ENCODE assay signal across 8 cellular contexts in genomic region chr11:1336836-1337646, GRCh38. TPM values are rescaled to one million over a fixed set of nuclear protein-coding genes. Genes with fewer than 3 reads are reported as not detected.
DNase-seq lines count a peak whose midpoint lies in the region; ATAC-seq, FAIRE-seq and TF ChIP-seq lines count a peak whose summit lies in the region.

No MANE protein-coding gene starts in this region.

- H3K27me3 ChIP-seq in ascending aorta: no peaks in the 10 kb centered on the region
- peaks cover 0 to 11% of the 10 kb centered on the region in 2 experiments; a peak in 1 of 5 replicates for H3K27me3 ChIP-seq in HepG2 (ENCODE audit: control insufficient read depth in 1 of 2, insufficient read depth in 2 of 2, low read length in 2 of 2)
- H3K27me3 ChIP-seq in thymus (ENCODE audit: control insufficient read depth, insufficient read depth): peaks cover 10% of the 10 kb centered on the region

- peaks cover 13% of the 10 kb centered on the region for H3K4me1 Mint-ChIP-seq in T-helper 2 cell treated with Interferon-gamma antibody and Interleukin-4, amounts not matched to agents 5 μg/mL and 100 μg/mL, for 36 hours (ENCODE audit: low read depth)

- POLR2A ChIA-PET in HepG2 (lab: Yijun Ruan, JAX): no interaction called here

- CTCF ChIA-PET in HepG2 (lab: Yijun Ruan, JAX; ENCODE audit: low intra/inter-chr PET ratio, low total read pairs): no interaction called here

- no peak overlapping the region for H3K4me2 ChIP-seq in HepG2 (ENCODE audit: low read depth, low read length)

- WGBS in HepG2 (ENCODE audit: low lambda C conversion rate): 62% methylated on average over 27 of the region's 95 CpGs
- WGBS in thymus: 10% methylated on average over 93 of the region's 95 CpGs

- peaks cover 3% of the 10 kb centered on the region for H3K36me3 Mint-ChIP-seq in T-helper 2 cell treated with Interferon-gamma antibody and Interleukin-4, amounts not matched to agents 5 μg/mL and 100 μg/mL, for 36 hours (ENCODE audit: low read depth)

- no peaks in the 10 kb centered on the region for H3K79me2 ChIP-seq in HepG2 (ENCODE audit: insufficient read depth, low read length)

- ATAC-seq in HepG2 (peak; percentile 50), HG03025 (IDR thresholded peaks at IDR 0.05; ENCODE audit: low FRiP score, unreplicated experiment) (no peak)

- peaks cover 8% of the 10 kb centered on the region for H3K9me3 Mint-ChIP-seq in T-helper 2 cell treated with Interferon-gamma antibody and Interleukin-4, amounts not matched to agents 5 μg/mL and 100 μg/mL, for 36 hours

- in situ Hi-C loops in HepG2 (cut with HindIII; ENCODE audit: extremely low pct_ligation_motif_present, low pct_unique_long_range_greater_than_20kb): no loop called here

- no peak overlapping the region for H3K4me3 Mint-ChIP-seq in T-helper 2 cell treated with Interferon-gamma antibody and Interleukin-4, amounts not matched to agents 5 μg/mL and 100 μg/mL, for 36 hours

- H3K27ac ChIP-seq in ascending aorta (peak overlapping the region; percentile 80 to 82), HepG2 (ENCODE audit: extremely low read length, insufficient read depth, low read length) (no peak overlapping the region), thymus (ENCODE audit: low read depth) (no peak overlapping the region)

- no peaks in the 10 kb centered on the region for H3K36me3 ChIP-seq in ascending aorta
- H3K36me3 ChIP-seq in HepG2 (replicated peaks in 1 of 2; ENCODE audit: control insufficient read depth in 1 of 2, insufficient read depth in 2 of 2, low read length in 2 of 2): no peaks in the 10 kb centered on the region
- H3K36me3 ChIP-seq in thymus (ENCODE audit: control insufficient read depth, insufficient read depth): no peaks in the 10 kb centered on the region

- H4K20me1 ChIP-seq in HepG2 (ENCODE audit: insufficient read depth, low read length): no peaks in the 10 kb centered on the region

- no peak for TF ChIP-seq CTCF in ascending aorta (IDR thresholded peaks at IDR 0.05)
- no peak for TF ChIP-seq CTCF in HepG2 (CRISPR knock-in tag; IDR thresholded peaks at IDR 0.05)

- no peak for TF ChIP-seq EP300 in HepG2 (IDR thresholded peaks at IDR 0.05; ENCODE audit: low read depth in 2 of 2, low read length in 2 of 2)
- TF ChIP-seq EP300 in HepG2 (CRISPR knock-in tag; IDR thresholded peaks at IDR 0.05; ENCODE audit: borderline replicate concordance): no peak

- H2AFZ ChIP-seq in HepG2 (ENCODE audit: low read length): no peak overlapping the region

- TF ChIP-seq RAD21 in HepG2 (CRISPR knock-in tag; IDR thresholded peaks at IDR 0.05): no peak

- H3K4me3 ChIP-seq in ascending aorta (peak overlapping the region; percentile 36 to 58), HepG2 (replicated peaks in 1 of 3; ENCODE audit: insufficient read depth in 1 of 3, low read depth in 2 of 3, low read length in 3 of 3) (no peak overlapping the region), thymus (ENCODE audit: low read length) (peak overlapping the region; percentile 23)

- no peak overlapping the region for H3K27ac Mint-ChIP-seq in T-helper 2 cell treated with Interferon-gamma antibody and Interleukin-4, amounts not matched to agents 5 μg/mL and 100 μg/mL, for 36 hours

- TF ChIP-seq POLR2A in HepG2 (IDR thresholded peaks at IDR 0.05; ENCODE audit: insufficient read depth in 1 of 2, low read depth in 2 of 2, low read length in 2 of 2): no peak

- FAIRE-seq in HepG2 (lab: Jason Lieb, UNC): no peak

- no peak overlapping the region for H3K9ac ChIP-seq in HepG2 (ENCODE audit: insufficient read depth, low read depth, low read length)

- H3K9me3 ChIP-seq in ascending aorta: no peaks in the 10 kb centered on the region
- H3K9me3 ChIP-seq in HepG2 (ENCODE audit: low read length): no peaks in the 10 kb centered on the region
- peaks cover 2% of the 10 kb centered on the region for H3K9me3 ChIP-seq in thymus (ENCODE audit: control insufficient read depth)

- peaks cover 18% of the 10 kb centered on the region for H3K27me3 Mint-ChIP-seq in T-helper 2 cell treated with Interferon-gamma antibody and Interleukin-4, amounts not matched to agents 5 μg/mL and 100 μg/mL, for 36 hours (ENCODE audit: low read depth)

- H3K4me1 ChIP-seq in ascending aorta (peaks cover 5 to 8% of the 10 kb centered on the region in 2 donors), HepG2 (ENCODE audit: insufficient read depth, low read length) (peaks cover 39% of the 10 kb centered on the region), thymus (ENCODE audit: control insufficient read depth, insufficient read depth, low read length) (peaks cover 10% of the 10 kb centered on the region)

- intact Hi-C loops in ascending aorta (cut with DNase I) (loop anchor here (1.0 to 2.0 kb wide), 2 partner anchors 52 to 72 kb away; partner anchors contain the start of gene BRSK2), HepG2 (cut with micrococcal nuclease; ENCODE audit: unreplicated experiment) (no loop called here)

- BruUV-seq in HepG2 (replicated peaks; lab: Mats Ljungman, UMichigan): no TSS peak

- DNase-seq in T-helper 2 cell (peak; percentile 27 to 48 (median 34)), ascending aorta (ENCODE audit: low spot score in 2 of 2) (peak in 1 of 2 donors; percentile 73), HepG2 (ENCODE audit: low spot score) (no peak), cerebellum (ENCODE audit: low spot score) (no peak), HuH-7.5 (ENCODE audit: low spot score) (no peak)
- no peak for DNase-seq in T-helper 2 cell treated with Interferon-gamma antibody and Interleukin-4, amounts not matched to agents 5 μg/mL and 100 μg/mL, for 36 hours (ENCODE audit: low spot score)

TF ChIP-seq in HepG2, 621 proteins besides CTCF, POLR2A, EP300 and RAD21 (continues in another document):
- TF ChIP-seq HNRNPK (IDR thresholded peaks at IDR 0.05; ENCODE audit: low read depth, low read length, poor library complexity, severe bottlenecking) (peak; percentile 71), MIER2 (CRISPR knock-in tag; IDR thresholded peaks at IDR 0.05) (no peak), JARID2 (CRISPR knock-in tag; IDR thresholded peaks at IDR 0.05; ENCODE audit: insufficient replicate concordance) (no peak), NR2F2 (IDR thresholded peaks at IDR 0.05; ENCODE audit: borderline replicate concordance, low read depth) (no peak)

RNA-seq across cellular contexts. Expression of gene TOLLIP, which starts 27.6 kb away (rescaled TPM):
- 63.0 TPM for total RNA-seq in ascending aorta
- total RNA-seq in HepG2 (2016; rRNA removed; fragmentation: Illumina TruSeq; extraction: Trizol): 19.4 and 25.9 TPM in 2 replicates
- total RNA-seq in HepG2 (2016; cell fraction: cytosol; rRNA removed; fragmentation: Illumina TruSeq; extraction: Trizol; ENCODE audit: low read depth): 21.8 and 24.1 TPM in 2 replicates
- 18.0 and 24.4 TPM in 2 replicates for total RNA-seq in HepG2 (2016; cell fraction: insoluble cytoplasmic fraction; rRNA removed; fragmentation: Illumina TruSeq; extraction: Trizol)
- 16.0 and 17.9 TPM in 2 replicates for total RNA-seq in HepG2 (2016; cell fraction: membrane; rRNA removed; fragmentation: Illumina TruSeq; extraction: Trizol)
- 11.3 and 14.6 TPM in 2 replicates for total RNA-seq in HepG2 (2016; cell fraction: nucleus; rRNA removed; fragmentation: Illumina TruSeq; extraction: Trizol)
- 44.2 and 47.5 TPM in 2 replicates for polyA plus RNA-seq in HepG2 (2011; rRNA removed)
- polyA plus RNA-seq in HepG2 (2011; cell fraction: cytosol; rRNA removed): 27.1 and 38.7 TPM in 2 replicates
- 59.6 and 61.9 TPM in 2 replicates for polyA plus RNA-seq in HepG2 (2011; cell fraction: nucleus; rRNA removed)
- 31.4 and 32.5 TPM in 2 replicates for polyA plus RNA-seq in HepG2 (2012)
- 23.1 and 26.1 TPM in 2 replicates for polyA plus RNA-seq in HepG2 (2016; cell fraction: cytosol; fragmentation: Illumina TruSeq; extraction: Trizol; ENCODE audit: low read depth)
- polyA plus RNA-seq in HepG2 (2016; cell fraction: insoluble cytoplasmic fraction; fragmentation: Illumina TruSeq; extraction: Trizol; ENCODE audit: low read depth): 40.7 and 53.4 TPM in 2 replicates
- polyA plus RNA-seq in HepG2 (2016; cell fraction: membrane; fragmentation: Illumina TruSeq; extraction: Trizol; ENCODE audit: low read depth): 25.9 and 29.3 TPM in 2 replicates
- 27.5 and 35.7 TPM in 2 replicates for polyA plus RNA-seq in HepG2 (2016; cell fraction: nucleus; fragmentation: Illumina TruSeq; extraction: Trizol; ENCODE audit: insufficient read depth, low read depth)
- polyA minus RNA-seq in HepG2 (2011; rRNA and poly(A)+ RNA removed; ENCODE audit: low replicate concordance): 19.2 and 101 TPM in 2 replicates
- 14.2 and 15.4 TPM in 2 replicates for polyA minus RNA-seq in HepG2 (2011; cell fraction: cytosol; rRNA and poly(A)+ RNA removed)
- polyA minus RNA-seq in HepG2 (2011; cell fraction: nucleus; rRNA and poly(A)+ RNA removed): 17.4 and 24.5 TPM in 2 replicates
- 25.4 TPM for polyA plus RNA-seq in thymus
- 18.6 TPM for total RNA-seq in cerebellum

RNA-seq across cellular contexts. Expression of gene BRSK2, which starts 52.7 kb away (rescaled TPM):
- total RNA-seq in ascending aorta: 9.3 TPM
- total RNA-seq in HepG2 (2016; rRNA removed; fragmentation: Illumina TruSeq; extraction: Trizol): 0.84 and 1.1 TPM in 2 replicates
- 0.35 and 0.40 TPM in 2 replicates for total RNA-seq in HepG2 (2016; cell fraction: cytosol; rRNA removed; fragmentation: Illumina TruSeq; extraction: Trizol; ENCODE audit: low read depth)
- 0.19 and 0.93 TPM in 2 replicates for total RNA-seq in HepG2 (2016; cell fraction: insoluble cytoplasmic fraction; rRNA removed; fragmentation: Illumina TruSeq; extraction: Trizol)
- total RNA-seq in HepG2 (2016; cell fraction: membrane; rRNA removed; fragmentation: Illumina TruSeq; extraction: Trizol): 1.1 and 1.3 TPM in 2 replicates
- 1.3 and 1.7 TPM in 2 replicates for total RNA-seq in HepG2 (2016; cell fraction: nucleus; rRNA removed; fragmentation: Illumina TruSeq; extraction: Trizol)
- polyA plus RNA-seq in HepG2 (2011; rRNA removed): 0.74 and 2.3 TPM in 2 replicates
- 0.62 and 0.65 TPM in 2 replicates for polyA plus RNA-seq in HepG2 (2011; cell fraction: cytosol; rRNA removed)
- polyA plus RNA-seq in HepG2 (2011; cell fraction: nucleus; rRNA removed): 7.2 and 9.9 TPM in 2 replicates
- polyA plus RNA-seq in HepG2 (2012): 0.54 and 1.4 TPM in 2 replicates
- 0.18 and 0.59 TPM in 2 replicates for polyA plus RNA-seq in HepG2 (2016; cell fraction: cytosol; fragmentation: Illumina TruSeq; extraction: Trizol; ENCODE audit: low read depth)
- polyA plus RNA-seq in HepG2 (2016; cell fraction: insoluble cytoplasmic fraction; fragmentation: Illumina TruSeq; extraction: Trizol; ENCODE audit: low read depth): 0.59 and 0.72 TPM in 2 replicates
- polyA plus RNA-seq in HepG2 (2016; cell fraction: membrane; fragmentation: Illumina TruSeq; extraction: Trizol; ENCODE audit: low read depth): 0.64 and 0.85 TPM in 2 replicates
- 1.8 and 3.3 TPM in 2 replicates for polyA plus RNA-seq in HepG2 (2016; cell fraction: nucleus; fragmentation: Illumina TruSeq; extraction: Trizol; ENCODE audit: insufficient read depth, low read depth)
- 0.62 and 1.2 TPM in 2 replicates for polyA minus RNA-seq in HepG2 (2011; rRNA and poly(A)+ RNA removed; ENCODE audit: low replicate concordance)
- 0.88 and 1.3 TPM in 2 replicates for polyA minus RNA-seq in HepG2 (2011; cell fraction: cytosol; rRNA and poly(A)+ RNA removed)
- polyA minus RNA-seq in HepG2 (2011; cell fraction: nucleus; rRNA and poly(A)+ RNA removed): 0.90 and 3.0 TPM in 2 replicates
- polyA plus RNA-seq in thymus: 1.1 TPM
- total RNA-seq in cerebellum: 38.5 TPM

Comparison
In these comparisons a context has a peak if more than half of its experiments do, and no peak if none do; other contexts are left out.
1. DNase-seq: peak in T-helper 2 cell (5 of 5); none in T-helper 2 cell treated with Interferon-gamma antibody and Interleukin-4, amounts not matched to agents 5 μg/mL and 100 μg/mL, for 36 hours (single experiment), HepG2 (single experiment), cerebellum (single experiment) and HuH-7.5 (single experiment).
2. H3K27ac ChIP-seq: peak in ascending aorta (2 of 2); none in HepG2 (single experiment) and thymus (single experiment).
3. H3K4me3 ChIP-seq: peak in ascending aorta (2 of 2) and thymus (single experiment); none in HepG2 (0 of 3).